In the genomic region with DNA sequence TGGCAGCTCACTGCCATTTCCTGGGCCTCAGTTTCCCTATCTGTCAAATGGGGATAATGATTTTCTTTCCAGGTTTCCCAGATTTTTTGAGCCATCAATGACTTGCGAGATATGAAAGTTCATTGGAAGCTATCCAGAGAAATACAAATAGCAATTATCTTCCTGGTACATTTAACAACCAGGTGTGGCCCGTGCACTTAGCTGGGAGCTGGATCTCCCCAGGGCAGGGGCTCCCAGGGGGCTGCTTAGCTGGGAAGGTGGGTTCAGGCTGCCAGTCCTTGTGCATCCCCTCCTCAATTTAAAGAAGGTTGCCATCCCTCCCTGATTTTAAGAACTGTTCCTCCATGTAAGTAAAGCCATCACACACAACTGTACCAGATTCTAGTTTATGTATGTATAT, we compare ENCODE assay signal across 1 cellular context.
TF ChIP-seq lines count a peak whose summit lies in the region.

No MANE protein-coding gene starts in this region.

TF ChIP-seq in SK-N-SH, 30 proteins besides CTCF, POLR2A, EP300 and RAD21 (continued from another document):
- TF ChIP-seq REST (IDR thresholded peaks at IDR 0.05; ENCODE audit: low read depth, low read length) = no peak
- no peak for TF ChIP-seq GABPA (IDR thresholded peaks at IDR 0.05; ENCODE audit: low read depth)
- TF ChIP-seq, protein P1, sequence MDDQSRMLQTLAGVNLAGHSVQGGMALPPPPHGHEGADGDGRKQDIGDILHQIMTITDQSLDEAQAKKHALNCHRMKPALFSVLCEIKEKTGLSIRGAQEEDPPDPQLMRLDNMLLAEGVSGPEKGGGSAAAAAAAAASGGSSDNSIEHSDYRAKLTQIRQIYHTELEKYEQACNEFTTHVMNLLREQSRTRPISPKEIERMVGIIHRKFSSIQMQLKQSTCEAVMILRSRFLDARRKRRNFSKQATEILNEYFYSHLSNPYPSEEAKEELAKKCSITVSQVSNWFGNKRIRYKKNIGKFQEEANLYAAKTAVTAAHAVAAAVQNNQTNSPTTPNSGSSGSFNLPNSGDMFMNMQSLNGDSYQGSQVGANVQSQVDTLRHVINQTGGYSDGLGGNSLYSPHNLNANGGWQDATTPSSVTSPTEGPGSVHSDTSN (IDR thresholded peaks at IDR 0.05) = no peak
- no peak for TF ChIP-seq NFIC (IDR thresholded peaks at IDR 0.05; ENCODE audit: borderline replicate concordance)
- no peak for TF ChIP-seq NRF1 (IDR thresholded peaks at IDR 0.05; ENCODE audit: low read depth, low read length)
- TF ChIP-seq RCOR1 (IDR thresholded peaks at IDR 0.05; ENCODE audit: low read length) = no peak
- no peak for TF ChIP-seq FOXJ3 (CRISPR knock-in tag; IDR thresholded peaks at IDR 0.05)
- TF ChIP-seq TEAD4 (IDR thresholded peaks at IDR 0.05; ENCODE audit: borderline replicate concordance, insufficient read depth) = no peak
